In genomic region chr11:34302046-34302921, GRCh38 we compare ENCODE assay signal across 9 cellular contexts. TPM values are rescaled to one million over a fixed set of nuclear protein-coding genes. Genes with fewer than 3 reads are reported as not detected.
A peak's percentile ranks its signal among the peaks of the same experiment; 100 is the strongest.
DNase-seq lines count a peak whose midpoint lies in the region; ATAC-seq, FAIRE-seq and TF ChIP-seq lines count a peak whose summit lies in the region.
"Had no signal": no experiment of that assay in that cellular context is flagged by ENCODE, and none has a peak within 500 bp of the region (broad histone marks: within the 10 kb centered on the region; RNA-seq: fewer than 3 reads in every experiment).

No MANE protein-coding gene starts in this region.

- 38% methylated on average over 4 of the region's 4 CpGs for WGBS in GM12878 (ENCODE audit: insufficient coverage, insufficient replicate concordance, low lambda C conversion rate, missing lambda C conversion rate)
- 83 to 84% methylated on average over 4 of the region's 4 CpGs for WGBS in aorta, 2 donors

- CTCF ChIA-PET in AG04450 (lab: Charles Lee): interaction anchor here (0.7 kb wide), 1 partner anchor 18 kb away, joined by 3 read pairs; no protein-coding TSS in a partner anchor
- CTCF ChIA-PET in GM12878 (lab: Yijun Ruan, JAX): interaction anchor here (0.9 to 1.5 kb wide), 4 partner anchors 9 to 92 kb away, joined by 3 to 7 read pairs (median 3); no protein-coding TSS in a partner anchor

- no peak for TF ChIP-seq CTCF in AG04450 (IDR thresholded peaks at IDR 0.05; ENCODE audit: low read depth, low read length)
- TF ChIP-seq CTCF in GM12878 (IDR thresholded peaks at IDR 0.05 in 2 of 3, conservative IDR thresholded peaks at IDR 0.05 in 1 of 3; ENCODE audit: control insufficient read depth in 2 of 3, extremely low read depth in 1 of 3, insufficient read depth in 1 of 3, low read depth in 3 of 3, low read length in 3 of 3): no peak

- no peak overlapping the region for H3K4me2 ChIP-seq in GM12878 (ENCODE audit: control insufficient read depth, insufficient read depth)

- ATAC-seq in GM19452 (IDR thresholded peaks at IDR 0.05; ENCODE audit: unreplicated experiment) (peak; percentile 86), HG03460 (IDR thresholded peaks at IDR 0.05; ENCODE audit: unreplicated experiment) (peak; percentile 82), GM12878 (peak; percentile 95), aorta (ENCODE audit: low FRiP score) (no peak)

- no peak overlapping the region for H2AFZ ChIP-seq in GM12878 (ENCODE audit: control insufficient read depth, low read depth, low read length)

- TF ChIP-seq EP300 in GM12878 (IDR thresholded peaks at IDR 0.05; ENCODE audit: borderline replicate concordance in 1 of 2, control insufficient read depth in 1 of 2, low read depth in 2 of 2, low read length in 2 of 2): 0 out of 4 replicates have a peak, but pooled peaks of 1 of the 2 experiments have one; percentile 52

- intact Hi-C loops in GM12878 (cut with micrococcal nuclease; ENCODE audit: unreplicated experiment): loop anchor here (2.0 kb wide), 1 partner anchor 53 kb away; no protein-coding TSS in a partner anchor
- intact Hi-C loops in aorta (cut with DNase I): no loop called here

- no peak for TF ChIP-seq POLR2A in GM12878 (IDR thresholded peaks at IDR 0.05; ENCODE audit: low read depth, low read length)

- DNase-seq in AG04450 (ENCODE audit: low read depth, low spot score): peak; percentile 85
- DNase-seq in GM12878 (ENCODE audit: low read depth, low spot score): peak; percentile 45
- DNase-seq in NCI-H1417 (lab: John Stamatoyannopoulos, UW): no peak
- no peak for DNase-seq in DMS153 (lab: John Stamatoyannopoulos, UW)
- no peak for DNase-seq in aorta
- DNase-seq in NCI-H446 treated with DMSO at 0.1 percent for 48 hours (lab: John Stamatoyannopoulos, UW): no peak
- DNase-seq: activated naive CD8-positive, alpha-beta T cell treated with anti-CD3 and anti-CD28 coated beads, Interleukin-2, amount 10 ng/mL, durations not matched to agents 7 days and 5 days had no signal

- H3K9me3 ChIP-seq in AG04450 (ENCODE audit: control insufficient read depth, insufficient read depth, low read length) (no peaks in the 10 kb centered on the region), GM12878 (replicated peaks; ENCODE audit: control insufficient read depth, insufficient read depth, low read length) (no peaks in the 10 kb centered on the region), aorta (ENCODE audit: control insufficient read depth, low read length) (no peaks in the 10 kb centered on the region)

- H3K79me2 ChIP-seq in GM12878 (ENCODE audit: control insufficient read depth, insufficient read depth, low read length): peaks cover 1% of the 10 kb centered on the region

- BruUV-seq in GM12878 (replicated peaks; lab: Mats Ljungman, UMichigan): no TSS peak

- H3K27ac ChIP-seq in AG04450 (ENCODE audit: low read depth, low read length) (peak overlapping the region; percentile 40), GM12878 (ENCODE audit: control insufficient read depth, insufficient read depth) (no peak overlapping the region), aorta (ENCODE audit: low read depth in 1 of 2, low read length in 2 of 2) (peak overlapping the region in 1 of 2 donors; percentile 42)

- no peaks in the 10 kb centered on the region for H4K20me1 ChIP-seq in GM12878 (ENCODE audit: control insufficient read depth, insufficient read depth)

- SMC1A ChIA-PET in GM12878 (lab: Charles Lee; ENCODE audit: uncharacterized antibody, unreplicated experiment): interaction anchor here (0.9 to 1.8 kb wide), 8 partner anchors 14 to 149 kb away, joined by 3 to 7 read pairs (median 3); no protein-coding TSS in a partner anchor

- H3K4me1 ChIP-seq in GM12878 (ENCODE audit: control insufficient read depth, insufficient read depth, low read length): peaks cover 8% of the 10 kb centered on the region
- peaks cover 0 to 2% of the 10 kb centered on the region in 2 donors for H3K4me1 ChIP-seq in aorta (ENCODE audit: control insufficient read depth in 1 of 2, insufficient read depth in 2 of 2, low read length in 2 of 2)

- RAD21 ChIA-PET in GM12878 (lab: Charles Lee; ENCODE audit: unreplicated experiment): interaction anchor here (0.8 to 1.5 kb wide), 5 partner anchors 29 to 68 kb away, joined by 3 to 5 read pairs (median 3); no protein-coding TSS in a partner anchor

- H3K27me3 ChIP-seq in AG04450 (ENCODE audit: control insufficient read depth, insufficient read depth, low read length) (peaks cover 3% of the 10 kb centered on the region), GM12878 (replicated peaks in 1 of 2; ENCODE audit: control insufficient read depth in 2 of 2, insufficient read depth in 2 of 2, low read length in 1 of 2) (no peaks in the 10 kb centered on the region), aorta (ENCODE audit: control insufficient read depth in 1 of 2, insufficient read depth in 2 of 2, low read length in 1 of 2) (no peaks in the 10 kb centered on the region)

- no peaks in the 10 kb centered on the region for H3K36me3 ChIP-seq in GM12878 (ENCODE audit: control insufficient read depth in 2 of 2, insufficient read depth in 2 of 2, low read length in 1 of 2)
- no peaks in the 10 kb centered on the region for H3K36me3 ChIP-seq in aorta (ENCODE audit: control insufficient read depth in 1 of 2, insufficient read depth in 2 of 2, low read length in 1 of 2)

- POLR2A ChIA-PET in AG04450 (lab: Yijun Ruan, JAX) (no interaction called here), GM12878 (lab: Charles Lee) (interaction anchor here (0.7 to 0.9 kb wide), 2 partner anchors 62 to 128 kb away, joined by 3 read pairs; no protein-coding TSS in a partner anchor)

- no peak for FAIRE-seq in GM12878 (lab: Jason Lieb, UNC)

- H3K4me3 ChIP-seq in AG04450 (ENCODE audit: low read depth, low read length) (no peak overlapping the region), GM12878 (no peak overlapping the region), aorta (ENCODE audit: low read length in 2 of 2) (no peak overlapping the region)

- TF ChIP-seq RAD21 in GM12878 (IDR thresholded peaks at IDR 0.05; ENCODE audit: insufficient read depth, low read depth, low read length): peak; percentile 7; the same call in 1 of the 2 replicates

- in situ Hi-C loops in GM12878 (cut with MboI): no loop called here

- H3K9ac ChIP-seq in GM12878 (ENCODE audit: control insufficient read depth, insufficient read depth, low read length): no peak overlapping the region

TF ChIP-seq in GM12878, 131 proteins besides CTCF, POLR2A, EP300 and RAD21 (continues in another document):
- TF ChIP-seq HDAC2 (IDR thresholded peaks at IDR 0.05) (no peak), ZZZ3 (IDR thresholded peaks at IDR 0.05; ENCODE audit: control insufficient read depth, insufficient read length, low read depth) (no peak), SIX5 (IDR thresholded peaks at IDR 0.05; ENCODE audit: low read depth, low read length, severe bottlenecking) (no peak), ZNF687 (IDR thresholded peaks at IDR 0.05) (no peak), PAX8 (IDR thresholded peaks at IDR 0.05) (no peak), CBX3 (IDR thresholded peaks at IDR 0.05; ENCODE audit: borderline replicate concordance, low read depth) (no peak), CBFB (IDR thresholded peaks at IDR 0.05; ENCODE audit: low read depth) (peak; percentile 51; the same call in 1 of the 2 replicates), RAD51 (IDR thresholded peaks at IDR 0.05) (no peak)

RNA-seq across cellular contexts. Expression of gene ABTB2, which starts 55.5 kb away (rescaled TPM):
- polyA plus RNA-seq in AG04450 (2011; rRNA removed) (0.43 and 0.58 TPM in 2 replicates), GM12878 (2011; rRNA removed) (0.19 and 0.49 TPM in 2 replicates), GM12878 (2014; fragmentation: Illumina TruSeq; extraction: Trizol) (0.22 and 0.76 TPM in 2 replicates), GM12878 (2014; fragmentation: Nextera tagmentation; extraction: Ambion mirVana) (under 1 TPM; 0.13 to 0.16 TPM), GM12878 (2014; rRNA removed) (1.1 and 1.7 TPM in 2 replicates), GM12878 (2016; fragmentation: Nextera tagmentation; extraction: Ambion mirVana) (1 to 10 TPM in 1 of 2 experiments, under 1 TPM in 1; 0.68 to 1.1 TPM), aorta (1 to 10 TPM; 2.9 to 3.3 TPM)
- polyA minus RNA-seq in AG04450 (2011; rRNA and poly(A)+ RNA removed): 0.64 and 0.74 TPM in 2 replicates
- total RNA-seq in GM12878 (2013; cell fraction: nucleolus; rRNA removed): 8.8 and 9.6 TPM in 2 replicates
- total RNA-seq in GM12878 (2014; rRNA removed) (0.54 and 1.0 TPM in 2 replicates), GM12878 (2014; rRNA removed; fragmentation: Illumina TruSeq; extraction: Trizol) (0.27 and 0.28 TPM in 2 replicates), GM12878 (2021) (1.6 and 2.1 TPM in 2 replicates), aorta (10 to 100 TPM; 10.5 to 11.4 TPM)
- 0.81 TPM for polyA plus RNA-seq in GM12878 (2011; ENCODE audit: low read depth)
- 0.57 and 0.64 TPM in 2 replicates for polyA plus RNA-seq in GM12878 (2011; cell fraction: cytosol; rRNA removed)
- 2.1 and 2.4 TPM in 2 replicates for polyA plus RNA-seq in GM12878 (2011; cell fraction: nucleus; rRNA removed)
- polyA plus RNA-seq in GM12878 (2012): 1.8 and 2.4 TPM in 2 replicates
- polyA minus RNA-seq in GM12878 (2011; rRNA and poly(A)+ RNA removed): 0.37 and 0.82 TPM in 2 replicates
- polyA minus RNA-seq in GM12878 (2011; cell fraction: cytosol; rRNA and poly(A)+ RNA removed): 0.21 and 0.53 TPM in 2 replicates
- polyA minus RNA-seq in GM12878 (2011; cell fraction: nucleus; rRNA and poly(A)+ RNA removed): 1.3 and 2.4 TPM in 2 replicates

Comparison
In these comparisons a context has a peak if more than half of its experiments do, and no peak if none do; other contexts are left out.
1. DNase-seq: peak in AG04450 (single experiment) and GM12878 (single experiment); none in NCI-H1417 (0 of 3), DMS153 (single experiment), aorta (0 of 2) and NCI-H446 treated with DMSO at 0.1 percent for 48 hours (single experiment).